32 cellular contexts compared by ENCODE assay signal in the genomic region with DNA sequence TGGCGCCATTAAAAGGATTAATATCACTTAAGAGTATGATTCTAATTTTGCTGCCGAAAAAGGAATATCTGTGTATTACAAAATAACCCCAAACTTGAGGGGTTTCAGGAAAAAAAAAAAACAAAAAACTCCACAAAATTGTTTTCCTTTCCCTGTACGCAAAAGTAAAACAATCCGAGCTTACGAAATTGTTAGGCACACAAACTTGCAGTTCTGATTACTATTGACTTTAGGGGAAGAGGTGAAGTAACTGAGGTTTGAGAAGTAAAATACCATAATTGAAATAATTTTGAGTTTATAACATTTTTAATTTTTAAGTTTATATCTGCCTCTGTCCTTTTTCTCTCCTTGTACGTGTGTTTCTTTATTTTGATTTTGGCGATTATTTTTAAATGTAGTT.
"Had no signal": no experiment of that assay in that cellular context is flagged by ENCODE, and none has a peak within 500 bp of the region (broad histone marks: within the 10 kb centered on the region; RNA-seq: fewer than 3 reads in every experiment).

No MANE protein-coding gene starts in this region.

- H3K36me3 Mint-ChIP-seq: activated naive CD4-positive, alpha-beta T cell treated with anti-CD3 and anti-CD28 coated beads, Interleukin-2, amount 50 U/mL, for 24 hours had no signal

- H3K27ac Mint-ChIP-seq: activated B cell treated with CpG ODN at 0.5 μM for 24 hours; activated CD8-positive, alpha-beta memory T cell treated with anti-CD3 and anti-CD28 coated beads, Interleukin-2, amount 10 ng/mL, durations not matched to agents 7 days and 5 days; activated CD8-positive, alpha-beta T cell treated with anti-CD3 and anti-CD28 coated beads, Interleukin-2, amount 10 ng/mL, durations not matched to agents 7 days and 5 days; activated naive CD4-positive, alpha-beta T cell treated with anti-CD3 and anti-CD28 coated beads for 36 hours; activated naive CD4-positive, alpha-beta T cell treated with anti-CD3 and anti-CD28 coated beads, Interleukin-2, amount 50 U/mL, for 24 hours; activated naive CD8-positive, alpha-beta T cell treated with anti-CD3 and anti-CD28 coated beads for 36 hours; activated T-helper 1 cell treated with anti-CD3 and anti-CD28 coated beads, Interleukin-12 subunit alpha, Interleukin-12 subunit beta, Interleukin-2, Interleukin-4 antibody, amounts not matched to agents 30 ng/mL and 10 ng/mL and 1 ng/mL, durations not matched to agents 14 hours and 24 hours and 36 hours; activated T-helper 2 cell treated with anti-CD3 and anti-CD28 coated beads, Interferon-gamma antibody, Interleukin-2, Interleukin-4, amounts not matched to agents 10 μg/mL and 5 μg/mL and 100 μg/mL, durations not matched to agents 14 hours and 24 hours and 36 hours; T-helper 17 cell; T-helper 2 cell treated with Interferon-gamma antibody and Interleukin-4, amounts not matched to agents 5 μg/mL and 100 μg/mL, for 36 hours had no signal

- H3K4me1 ChIP-seq: ascending aorta, colonic mucosa had no signal

- H3K27me3 Mint-ChIP-seq: activated B cell treated with CpG ODN at 0.5 μM for 24 hours; activated CD8-positive, alpha-beta memory T cell treated with anti-CD3 and anti-CD28 coated beads, Interleukin-2, amount 10 ng/mL, durations not matched to agents 7 days and 5 days; activated naive CD4-positive, alpha-beta T cell treated with anti-CD3 and anti-CD28 coated beads, Interleukin-2, amount 50 U/mL, for 24 hours; activated naive CD8-positive, alpha-beta T cell treated with anti-CD3 and anti-CD28 coated beads for 36 hours; central memory CD8-positive, alpha-beta T cell; T-helper 17 cell had no signal

- DNase-seq: activated B cell treated with CpG ODN at 0.5 μM for 24 hours; activated CD4-positive, alpha-beta T cell treated with anti-CD3 and anti-CD28 coated beads for 48 hours; activated CD4-positive, alpha-beta T cell treated with anti-CD3 and anti-CD28 coated beads, Interleukin-2, amount 50 U/mL, for 1 hour; activated CD4-positive, alpha-beta T cell treated with anti-CD3 and anti-CD28 coated beads, Interleukin-2, amount 50 U/mL, for 48 hours; activated CD8-positive, alpha-beta memory T cell treated with anti-CD3 and anti-CD28 coated beads, Interleukin-2, amount 10 ng/mL, durations not matched to agents 7 days and 5 days; activated CD8-positive, alpha-beta memory T cell treated with anti-CD3 and anti-CD28 coated beads, Interleukin-2, amount 50 U/mL, for 4 hours; activated CD8-positive, alpha-beta T cell treated with anti-CD3 and anti-CD28 coated beads, Interleukin-2, amount 10 ng/mL, durations not matched to agents 7 days and 5 days; activated effector memory CD4-positive, alpha-beta T cell treated with anti-CD3 and anti-CD28 coated beads, Interleukin-2, amount 50 U/mL, for 16 hours; activated naive CD4-positive, alpha-beta T cell treated with anti-CD3 and anti-CD28 coated beads for 36 hours; activated naive CD8-positive, alpha-beta T cell treated with anti-CD3 and anti-CD28 coated beads for 36 hours; activated T-cell treated with anti-CD3 and anti-CD28 coated beads, Interleukin-2, amount 50 U/mL, for 1 hour; activated T-cell treated with anti-CD3 and anti-CD28 coated beads, Interleukin-2, amount 50 U/mL, for 48 hours; brain microvascular endothelial cell; colonic mucosa; effector CD8-positive, alpha-beta T cell; esophagus squamous epithelium; foreskin melanocyte; T-helper 1 cell; T-helper 17 cell; T1000; WERI-Rb-1 had no signal

- H3K27ac ChIP-seq: ascending aorta, brain microvascular endothelial cell, colonic mucosa, epithelial cell of prostate, esophagus squamous epithelium, gastroesophageal sphincter, WERI-Rb-1 had no signal

- ATAC-seq: activated CD4-positive, CD25-positive, alpha-beta regulatory T cell treated with anti-CD3 and anti-CD28 coated beads, Interleukin-2, amount 50 U/mL, for 24 hours; activated CD8-positive, alpha-beta memory T cell treated with anti-CD3 and anti-CD28 coated beads, Interleukin-2, amount 10 ng/mL, durations not matched to agents 7 days and 5 days; activated CD8-positive, alpha-beta T cell treated with anti-CD3 and anti-CD28 coated beads, Interleukin-2, amount 10 ng/mL, durations not matched to agents 7 days and 5 days; gastroesophageal sphincter; T-helper 17 cell had no signal

- H3K4me3 ChIP-seq: ascending aorta, colonic mucosa, esophagus squamous epithelium, gastroesophageal sphincter had no signal

- H3K9me3 ChIP-seq: ascending aorta, colonic mucosa, esophagus squamous epithelium, gastroesophageal sphincter had no signal

- H3K36me3 ChIP-seq: colonic mucosa had no signal

- H3K4me1 Mint-ChIP-seq: activated B cell treated with CpG ODN at 0.5 μM for 24 hours; central memory CD8-positive, alpha-beta T cell had no signal

- FAIRE-seq: bronchial epithelial cell, endothelial cell of umbilical vein had no signal

- H3K4me3 Mint-ChIP-seq: activated B cell treated with CpG ODN at 0.5 μM for 24 hours; activated CD8-positive, alpha-beta memory T cell treated with anti-CD3 and anti-CD28 coated beads, Interleukin-2, amount 10 ng/mL, durations not matched to agents 7 days and 5 days; activated CD8-positive, alpha-beta T cell treated with anti-CD3 and anti-CD28 coated beads, Interleukin-2, amount 10 ng/mL, durations not matched to agents 7 days and 5 days; activated naive CD4-positive, alpha-beta T cell treated with anti-CD3 and anti-CD28 coated beads for 36 hours; activated naive CD4-positive, alpha-beta T cell treated with anti-CD3 and anti-CD28 coated beads, Interleukin-2, amount 50 U/mL, for 24 hours; activated naive CD8-positive, alpha-beta T cell treated with anti-CD3 and anti-CD28 coated beads for 36 hours; activated T-helper 1 cell treated with anti-CD3 and anti-CD28 coated beads, Interleukin-12 subunit alpha, Interleukin-12 subunit beta, Interleukin-2, Interleukin-4 antibody, amounts not matched to agents 30 ng/mL and 10 ng/mL and 1 ng/mL, durations not matched to agents 14 hours and 24 hours and 36 hours; central memory CD8-positive, alpha-beta T cell; T-helper 17 cell; T-helper 2 cell treated with Interferon-gamma antibody and Interleukin-4, amounts not matched to agents 5 μg/mL and 100 μg/mL, for 36 hours had no signal

- H3K9me3 Mint-ChIP-seq: activated B cell treated with CpG ODN at 0.5 μM for 24 hours; activated naive CD4-positive, alpha-beta T cell treated with anti-CD3 and anti-CD28 coated beads for 36 hours; activated naive CD4-positive, alpha-beta T cell treated with anti-CD3 and anti-CD28 coated beads, Interleukin-2, amount 50 U/mL, for 24 hours; activated naive CD8-positive, alpha-beta T cell treated with anti-CD3 and anti-CD28 coated beads for 36 hours; activated T-helper 1 cell treated with anti-CD3 and anti-CD28 coated beads, Interleukin-12 subunit alpha, Interleukin-12 subunit beta, Interleukin-2, Interleukin-4 antibody, amounts not matched to agents 30 ng/mL and 10 ng/mL and 1 ng/mL, durations not matched to agents 14 hours and 24 hours and 36 hours; activated T-helper 2 cell treated with anti-CD3 and anti-CD28 coated beads, Interferon-gamma antibody, Interleukin-2, Interleukin-4, amounts not matched to agents 10 μg/mL and 5 μg/mL and 100 μg/mL, durations not matched to agents 14 hours and 24 hours and 36 hours; central memory CD8-positive, alpha-beta T cell; T-helper 2 cell treated with Interferon-gamma antibody and Interleukin-4, amounts not matched to agents 5 μg/mL and 100 μg/mL, for 36 hours had no signal

- H3K27me3 ChIP-seq: ascending aorta, brain microvascular endothelial cell, colonic mucosa, esophagus squamous epithelium, gastroesophageal sphincter had no signal
